Comparison of ENCODE assay signal across 1 cellular context in genomic region chr14:74362361-74362915, GRCh38.
A peak's percentile ranks its signal among the peaks of the same experiment; 100 is the strongest.
TF ChIP-seq lines count a peak whose summit lies in the region.

No MANE protein-coding gene starts in this region.

TF ChIP-seq in K562, 482 proteins besides CTCF, POLR2A, EP300 and RAD21 (continued from another document):
- no peak for TF ChIP-seq CREBBP (IDR thresholded peaks at IDR 0.05; ENCODE audit: low read depth, low read length)
- TF ChIP-seq ZNF347 (CRISPR knock-in tag; IDR thresholded peaks at IDR 0.05; ENCODE audit: low read depth) = no peak
- peak; percentile 24; the same call in 1 of the 2 replicates for TF ChIP-seq RB1 (IDR thresholded peaks at IDR 0.05; ENCODE audit: low read depth)
- TF ChIP-seq CEBPG (CRISPR knock-in tag; IDR thresholded peaks at IDR 0.05) = peak; percentile 42; the same call in 1 of the 2 replicates
- peak in 1 of 2 experiments; percentile 55; a peak in 2 of 4 replicates for TF ChIP-seq CEBPG (tag; conservative IDR thresholded peaks at IDR 0.05 in 1 of 2, IDR thresholded peaks at IDR 0.05 in 1 of 2)
- TF ChIP-seq ZNF121 (CRISPR knock-in tag; conservative IDR thresholded peaks at IDR 0.05) = no peak
- TF ChIP-seq ZC3H4 (CRISPR knock-in tag; IDR thresholded peaks at IDR 0.05; ENCODE audit: borderline replicate concordance) = no peak
- no peak for TF ChIP-seq ZNF780A (CRISPR knock-in tag; IDR thresholded peaks at IDR 0.05)
- TF ChIP-seq USF1 (CRISPR knock-in tag; IDR thresholded peaks at IDR 0.05) = no peak
- TF ChIP-seq CEBPZ (IDR thresholded peaks at IDR 0.05; ENCODE audit: borderline replicate concordance, low read depth, low read length) = no peak
- TF ChIP-seq SMC3 (conservative IDR thresholded peaks at IDR 0.05; ENCODE audit: insufficient read depth, low read depth, low read length) = peak; percentile 53
- 0 out of 4 replicates have a peak, but pooled peaks of 1 of the 2 experiments have one; percentile 7 for TF ChIP-seq KDM1A (IDR thresholded peaks at IDR 0.05)
- TF ChIP-seq CEBPB (tag; IDR thresholded peaks at IDR 0.05) = peak; percentile 60
- no peak for TF ChIP-seq SP1 (CRISPR knock-in tag; IDR thresholded peaks at IDR 0.05)
- TF ChIP-seq IRF2 (CRISPR knock-in tag; IDR thresholded peaks at IDR 0.05) = no peak
- no peak for TF ChIP-seq HMBOX1 (IDR thresholded peaks at IDR 0.05)
- TF ChIP-seq GATA2 (CRISPR knock-in tag; IDR thresholded peaks at IDR 0.05) = no peak
- TF ChIP-seq BHLHE40 (IDR thresholded peaks at IDR 0.05; ENCODE audit: low read length) = peak; percentile 30; the same call in 1 of the 2 replicates
- 0 out of 2 replicates have a peak, but pooled peaks have one; percentile 27 for TF ChIP-seq DEAF1 (CRISPR knock-in tag; IDR thresholded peaks at IDR 0.05)
TF ChIP-seq in K562: peak in this region for 9.
